19 cellular contexts compared by ENCODE assay signal in genomic region chr6:514396-514973, GRCh38.
DNase-seq lines count a peak whose midpoint lies in the region; ATAC-seq and TF ChIP-seq lines count a peak whose summit lies in the region.
"Had no signal": no experiment of that assay in that cellular context is flagged by ENCODE, and none has a peak within 500 bp of the region (broad histone marks: within the 10 kb centered on the region; RNA-seq: fewer than 3 reads in every experiment).

No MANE protein-coding gene starts in this region.

- H3K4me3 Mint-ChIP-seq in T-helper 1 cell treated with Interleukin-12 subunit alpha and Interleukin-12 subunit beta and Interleukin-4 antibody, amounts not matched to agents 30 μg/mL and 1 μg/mL, for 36 hours: no peak overlapping the region
- H3K4me3 Mint-ChIP-seq in activated naive CD8-positive, alpha-beta T cell treated with anti-CD3 and anti-CD28 coated beads, Interleukin-2, amount 50 U/mL, for 24 hours: peak overlapping the region; percentile 17
- H3K4me3 Mint-ChIP-seq in natural killer cell: no peak overlapping the region
- no peak overlapping the region for H3K4me3 Mint-ChIP-seq in Calu3 (ENCODE audit: low read depth, unreplicated experiment)
- H3K4me3 Mint-ChIP-seq: dendritic cell treated with granulocyte-macrophage colony-stimulating factor and Interleukin-4, amounts not matched to agents 40 ng/mL and 50 ng/mL, for 4 days had no signal

- no peaks in the 10 kb centered on the region for H3K27me3 ChIP-seq in Loucy (ENCODE audit: insufficient read depth, low read length, poor library complexity, severe bottlenecking)
- H3K27me3 ChIP-seq: hepatocyte, MG63, uterus had no signal

- H3K4me3 ChIP-seq in Loucy (ENCODE audit: low read length, poor library complexity, severe bottlenecking): no peak overlapping the region
- H3K4me3 ChIP-seq: hepatocyte, MG63, uterus had no signal

- H3K36me3 ChIP-seq in Loucy (ENCODE audit: insufficient read depth, low read length): no peaks in the 10 kb centered on the region
- H3K36me3 ChIP-seq: MG63, uterus had no signal

- H3K4me1 Mint-ChIP-seq in T-helper 1 cell treated with Interleukin-12 subunit alpha and Interleukin-12 subunit beta and Interleukin-4 antibody, amounts not matched to agents 30 μg/mL and 1 μg/mL, for 36 hours (ENCODE audit: low read depth): peaks cover 50% of the 10 kb centered on the region
- peaks cover 71% of the 10 kb centered on the region for H3K4me1 Mint-ChIP-seq in activated naive CD8-positive, alpha-beta T cell treated with anti-CD3 and anti-CD28 coated beads, Interleukin-2, amount 50 U/mL, for 24 hours
- H3K4me1 Mint-ChIP-seq in natural killer cell: peaks cover 49 to 52% of the 10 kb centered on the region in 2 donors
- no peaks in the 10 kb centered on the region for H3K4me1 Mint-ChIP-seq in Calu3 (ENCODE audit: low read depth, unreplicated experiment)

- peaks cover 27% of the 10 kb centered on the region for H3K36me3 Mint-ChIP-seq in T-helper 1 cell treated with Interleukin-12 subunit alpha and Interleukin-12 subunit beta and Interleukin-4 antibody, amounts not matched to agents 30 μg/mL and 1 μg/mL, for 36 hours (ENCODE audit: low read depth)
- H3K36me3 Mint-ChIP-seq in activated naive CD8-positive, alpha-beta T cell treated with anti-CD3 and anti-CD28 coated beads, Interleukin-2, amount 50 U/mL, for 24 hours (ENCODE audit: low read depth): peaks cover 35% of the 10 kb centered on the region
- H3K36me3 Mint-ChIP-seq in natural killer cell: no peaks in the 10 kb centered on the region
- no peaks in the 10 kb centered on the region for H3K36me3 Mint-ChIP-seq in Calu3 (ENCODE audit: insufficient read depth, unreplicated experiment)

- peaks cover 3% of the 10 kb centered on the region; the same call in 1 of the 2 replicates for H3F3A ChIP-seq in Loucy (ENCODE audit: low read depth)

- H3K9ac ChIP-seq in Loucy (ENCODE audit: low read depth, low read length, poor library complexity, severe bottlenecking): no peak overlapping the region

- DNase-seq in T-helper 1 cell (no peak), natural killer cell (no peak), NCI-H345 (lab: John Stamatoyannopoulos, UW) (no peak), T-helper 9 cell (no peak), Calu3 (no peak)
- DNase-seq in activated naive CD8-positive, alpha-beta T cell treated with anti-CD3 and anti-CD28 coated beads, Interleukin-2, amount 50 U/mL, for 24 hours: no peak
- DNase-seq: 8988T; CD4-positive, alpha-beta memory T cell; MG63; naive B cell; retina; SHP77; stimulated activated CD4-positive, alpha-beta T cell treated with anti-CD3 and anti-CD28 coated beads, Interleukin-4, amount 100 ng/mL, for 1 hour; uterus had no signal

- H3K27me3 Mint-ChIP-seq in T-helper 1 cell treated with Interleukin-12 subunit alpha and Interleukin-12 subunit beta and Interleukin-4 antibody, amounts not matched to agents 30 μg/mL and 1 μg/mL, for 36 hours (ENCODE audit: low read depth): no peaks in the 10 kb centered on the region
- no peaks in the 10 kb centered on the region for H3K27me3 Mint-ChIP-seq in activated naive CD8-positive, alpha-beta T cell treated with anti-CD3 and anti-CD28 coated beads, Interleukin-2, amount 50 U/mL, for 24 hours
- H3K27me3 Mint-ChIP-seq in natural killer cell (ENCODE audit: low read depth in 2 of 2): no peaks in the 10 kb centered on the region
- no peaks in the 10 kb centered on the region for H3K27me3 Mint-ChIP-seq in Calu3 (ENCODE audit: unreplicated experiment)
- H3K27me3 Mint-ChIP-seq: CD4-positive, alpha-beta memory T cell; dendritic cell treated with granulocyte-macrophage colony-stimulating factor and Interleukin-4, amounts not matched to agents 40 ng/mL and 50 ng/mL, for 4 days; naive B cell had no signal

- peak; percentile 44 for ATAC-seq in activated naive CD8-positive, alpha-beta T cell treated with anti-CD3 and anti-CD28 coated beads, Interleukin-2, amount 50 U/mL, for 24 hours
- no peak for ATAC-seq in natural killer cell
- ATAC-seq: left lobe of liver had no signal

- no peaks in the 10 kb centered on the region for H3K9me2 ChIP-seq in Loucy (replicated peaks; ENCODE audit: low read depth, low read length)

- H3K9me3 ChIP-seq in Loucy (ENCODE audit: insufficient read depth, low read depth, low read length): no peaks in the 10 kb centered on the region
- H3K9me3 ChIP-seq: MG63, uterus had no signal

- CTCF ChIA-PET in Calu3 (lab: Charles Lee): no interaction called here

- peak overlapping the region; percentile 41 for H3K27ac Mint-ChIP-seq in T-helper 1 cell treated with Interleukin-12 subunit alpha and Interleukin-12 subunit beta and Interleukin-4 antibody, amounts not matched to agents 30 μg/mL and 1 μg/mL, for 36 hours
- peak overlapping the region; percentile 80 for H3K27ac Mint-ChIP-seq in activated naive CD8-positive, alpha-beta T cell treated with anti-CD3 and anti-CD28 coated beads, Interleukin-2, amount 50 U/mL, for 24 hours
- H3K27ac Mint-ChIP-seq in natural killer cell: peak overlapping the region; percentile 14 to 70
- H3K27ac Mint-ChIP-seq in Calu3 (ENCODE audit: unreplicated experiment): no peak overlapping the region
- H3K27ac Mint-ChIP-seq: dendritic cell treated with granulocyte-macrophage colony-stimulating factor and Interleukin-4, amounts not matched to agents 40 ng/mL and 50 ng/mL, for 4 days had no signal

- intact Hi-C loops in natural killer cell (cut with micrococcal nuclease): no loop called here
- intact Hi-C loops in Calu3 (cut with micrococcal nuclease; ENCODE audit: unreplicated experiment): no loop called here

- no TSS peak for BruUV-seq in Calu3 (replicated peaks; lab: Mats Ljungman, UMichigan)

- H3K4me2 ChIP-seq in Loucy (ENCODE audit: low read depth, low read length, poor library complexity, severe bottlenecking): peak overlapping the region; percentile 38
- H3K4me2 ChIP-seq: hepatocyte had no signal

- peaks cover 41% of the 10 kb centered on the region for H3K4me1 ChIP-seq in Loucy (ENCODE audit: insufficient read depth, low read length, poor library complexity, severe bottlenecking)
- H3K4me1 ChIP-seq: uterus had no signal

- peaks cover 18% of the 10 kb centered on the region for H3K9me3 Mint-ChIP-seq in T-helper 1 cell treated with Interleukin-12 subunit alpha and Interleukin-12 subunit beta and Interleukin-4 antibody, amounts not matched to agents 30 μg/mL and 1 μg/mL, for 36 hours
- H3K9me3 Mint-ChIP-seq in activated naive CD8-positive, alpha-beta T cell treated with anti-CD3 and anti-CD28 coated beads, Interleukin-2, amount 50 U/mL, for 24 hours: peaks cover 13% of the 10 kb centered on the region
- H3K9me3 Mint-ChIP-seq in natural killer cell (peaks cover 0 to 2% of the 10 kb centered on the region in 2 donors), Calu3 (ENCODE audit: low read depth, unreplicated experiment) (peaks cover 3% of the 10 kb centered on the region)
- H3K9me3 Mint-ChIP-seq: dendritic cell treated with granulocyte-macrophage colony-stimulating factor and Interleukin-4, amounts not matched to agents 40 ng/mL and 50 ng/mL, for 4 days had no signal

- TF ChIP-seq CTCF in Loucy (conservative IDR thresholded peaks at IDR 0.05; ENCODE audit: low read length): no peak
- TF ChIP-seq CTCF in natural killer cell (IDR thresholded peaks at IDR 0.05): no peak
- no peak for TF ChIP-seq CTCF in Calu3 (IDR thresholded peaks at IDR 0.05; ENCODE audit: unreplicated experiment)

- H3K79me2 ChIP-seq in Loucy (ENCODE audit: insufficient read depth, low read length): no peaks in the 10 kb centered on the region
- H3K79me2 ChIP-seq: hepatocyte had no signal

- H4K20me1 ChIP-seq in Loucy (ENCODE audit: insufficient read depth, low read length, poor library complexity, severe bottlenecking): no peaks in the 10 kb centered on the region

- H2AFZ ChIP-seq in Loucy (ENCODE audit: low read length): no peak overlapping the region
- H2AFZ ChIP-seq: hepatocyte had no signal
